ENCODE assay signal across 1 cellular context in genomic region chr5:150218693-150219035, GRCh38.
TF ChIP-seq lines count a peak whose summit lies in the region.

No MANE protein-coding gene starts in this region.

TF ChIP-seq in HCT116, 20 proteins besides CTCF, POLR2A, EP300 and RAD21 (continued from another document):
- TF ChIP-seq ZBTB33 (IDR thresholded peaks at IDR 0.05; ENCODE audit: extremely low read depth, insufficient replicate concordance, low read length) (no peak), SP1 (IDR thresholded peaks at IDR 0.05; ENCODE audit: low read depth) (no peak), POLR2AphosphoS5 (IDR thresholded peaks at IDR 0.05; ENCODE audit: low read depth, low read length) (no peak), TCF7L2 (IDR thresholded peaks at IDR 0.05; ENCODE audit: borderline replicate concordance, extremely low read depth, insufficient read depth, insufficient read length) (no peak), EZH2 (IDR thresholded peaks at IDR 0.05) (no peak), EZH2phosphoT487 (IDR thresholded peaks at IDR 0.05; ENCODE audit: borderline replicate concordance) (no peak), REST (IDR thresholded peaks at IDR 0.05; ENCODE audit: low read depth) (no peak), MAX (IDR thresholded peaks at IDR 0.05) (no peak), SIN3A (IDR thresholded peaks at IDR 0.05; ENCODE audit: low read depth) (no peak), CEBPB (IDR thresholded peaks at IDR 0.05; ENCODE audit: low read depth) (no peak), CBX3 (IDR thresholded peaks at IDR 0.05; ENCODE audit: low read depth) (no peak), ZNF274 (IDR thresholded peaks at IDR 0.05; ENCODE audit: low read depth, low read length) (no peak)
TF ChIP-seq in HCT116: peak in this region for 0.
